8 cellular contexts compared by ENCODE assay signal in genomic region chr14:86057018-86057667, GRCh38.
A peak's percentile ranks its signal among the peaks of the same experiment; 100 is the strongest.
DNase-seq lines count a peak whose midpoint lies in the region; ATAC-seq and TF ChIP-seq lines count a peak whose summit lies in the region.

No MANE protein-coding gene starts in this region.

- TF ChIP-seq CTCF in omental fat pad (IDR thresholded peaks at IDR 0.05) (peak in 1 of 3 donors; percentile 37), lower leg skin (IDR thresholded peaks at IDR 0.05) (no peak)

- 45 to 51% methylated on average over 3 of the region's 3 CpGs for WGBS in lower leg skin, 2 donors

- intact Hi-C loops in lower leg skin (cut with DNase I; ENCODE audit: low total_unique reads) = no loop called here

- DNase-seq in NCI-H510A treated with DMSO at 0.1 percent for 48 hours (lab: John Stamatoyannopoulos, UW) (peak; percentile 32), NCI-H510A (lab: John Stamatoyannopoulos, UW) (no peak), HPDE6-E6E7 (ENCODE audit: extremely low spot score) (peak; percentile 12), SHP77 treated with DMSO at 0.1 percent for 48 hours (lab: John Stamatoyannopoulos, UW) (peak; percentile 12), erythroblast (lab: John Stamatoyannopoulos, UW) (peak; percentile 38 to 57), putamen (ENCODE audit: low spot score) (peak; percentile 18), omental fat pad (ENCODE audit: low spot score) (no peak), lower leg skin (ENCODE audit: low spot score in 2 of 2) (no peak)

- no peak for ATAC-seq in omental fat pad (ENCODE audit: low FRiP score)

- H3K4me3 ChIP-seq in lower leg skin (ENCODE audit: low read depth, poor library complexity, severe bottlenecking) = no peak overlapping the region

- TF ChIP-seq POLR2A in erythroblast (IDR thresholded peaks at IDR 0.05; ENCODE audit: low read length) (no peak), lower leg skin (IDR thresholded peaks at IDR 0.05) (no peak)

Comparison
In these comparisons a context has a peak if more than half of its experiments do, and no peak if none do; other contexts are left out.
1. DNase-seq: peak in NCI-H510A treated with DMSO at 0.1 percent for 48 hours (single experiment), HPDE6-E6E7 (single experiment), SHP77 treated with DMSO at 0.1 percent for 48 hours (single experiment), erythroblast (2 of 2) and putamen (single experiment); none in NCI-H510A (single experiment), omental fat pad (single experiment) and lower leg skin (0 of 2).